12 cellular contexts compared by ENCODE assay signal in the genomic region with DNA sequence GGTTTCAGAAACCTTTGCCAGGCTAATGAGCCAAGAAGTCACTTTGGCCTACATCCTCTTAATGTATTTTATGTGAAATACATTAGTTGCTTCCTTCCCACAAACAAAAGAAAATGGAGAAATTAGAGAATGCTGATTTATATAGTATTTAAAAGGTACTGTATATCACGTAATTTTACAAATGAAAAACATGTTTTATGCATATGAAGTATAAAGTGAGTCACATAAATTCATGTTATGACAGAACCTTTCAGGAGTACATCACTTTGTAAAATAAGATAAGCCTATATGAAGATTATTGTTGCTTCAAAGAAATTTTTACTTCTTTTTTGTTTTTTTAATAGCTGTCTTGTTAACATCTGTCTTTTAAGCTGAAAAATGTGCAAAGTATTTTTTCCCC. TPM values are rescaled to one million over a fixed set of nuclear protein-coding genes. Genes with fewer than 3 reads are reported as not detected.
DNase-seq lines count a peak whose midpoint lies in the region; ATAC-seq, FAIRE-seq and TF ChIP-seq lines count a peak whose summit lies in the region.
"Had no signal": no experiment of that assay in that cellular context is flagged by ENCODE, and none has a peak within 500 bp of the region (broad histone marks: within the 10 kb centered on the region; RNA-seq: fewer than 3 reads in every experiment).

No MANE protein-coding gene starts in this region.

- peaks cover 10% of the 10 kb centered on the region; the same call in 1 of the 2 replicates for H4K20me1 ChIP-seq in K562 (replicated peaks; ENCODE audit: control insufficient read depth, insufficient read depth, low read length)

- no peak overlapping the region for H2AFZ ChIP-seq in K562 (ENCODE audit: low read depth, low read length)

- H3K9ac ChIP-seq in HUES64 (ENCODE audit: low read depth, low read length) = no peak overlapping the region
- H3K9ac ChIP-seq in K562 (ENCODE audit: insufficient read depth in 1 of 2, low read depth in 2 of 2, low read length in 2 of 2) = peak overlapping the region in 1 of 2 experiments; percentile 100; a peak in 2 of 4 replicates

- H3K4me3 Mint-ChIP-seq in CD8-positive, alpha-beta memory T cell = peak overlapping the region; percentile 36 to 99 (median 74)
- H3K4me3 Mint-ChIP-seq in nephron (peak overlapping the region; percentile 48 to 71 (median 68)), CD14-positive monocyte (no peak overlapping the region)

- peaks cover 34% of the 10 kb centered on the region for H3K4me1 ChIP-seq in CD8-positive, alpha-beta memory T cell (ENCODE audit: insufficient read depth, low read length)
- H3K4me1 ChIP-seq in HUES64 (ENCODE audit: insufficient read depth, low read length) = peaks cover 35% of the 10 kb centered on the region
- peaks cover 0 to 2% of the 10 kb centered on the region in 2 experiments; a peak in 3 of 5 replicates for H3K4me1 ChIP-seq in K562 (replicated peaks in 1 of 2; ENCODE audit: control insufficient read depth in 2 of 2, insufficient read depth in 2 of 2, low read length in 2 of 2)

- H3K4me3 ChIP-seq in CD8-positive, alpha-beta memory T cell (ENCODE audit: low read length) = no peak overlapping the region
- H3K4me3 ChIP-seq in HUES64 (ENCODE audit: low read length) (peak overlapping the region; percentile 93; the same call in 1 of the 2 replicates), K562 (peak overlapping the region; percentile 91; the same call in 1 of the 2 replicates)

- no peak for TF ChIP-seq POLR2A in K562 (conservative IDR thresholded peaks at IDR 0.05)

- peak overlapping the region; percentile 63 for H3K4me2 ChIP-seq in K562 (ENCODE audit: insufficient read depth, low read length)

- H3K4me1 Mint-ChIP-seq in CD8-positive, alpha-beta memory T cell = peaks cover 64 to 80% (median 74%) of the 10 kb centered on the region in 3 donors
- H3K4me1 Mint-ChIP-seq in nephron = peaks cover 24% of the 10 kb centered on the region
- peaks cover 47% of the 10 kb centered on the region for H3K4me1 Mint-ChIP-seq in CD14-positive monocyte

- ATAC-seq in K562 (no peak), HG03521 (IDR thresholded peaks at IDR 0.05; ENCODE audit: unreplicated experiment) (no peak), left lobe of liver (no peak)

- H3K27ac ChIP-seq in CD8-positive, alpha-beta memory T cell (ENCODE audit: low read depth, low read length) = no peak overlapping the region
- H3K27ac ChIP-seq in HUES64 (ENCODE audit: low read depth, low read length) (no peak overlapping the region), K562 (ENCODE audit: extremely low read depth, low read depth, low read length) (peak overlapping the region; percentile 9; the same call in 2 of the 3 replicates)

- no peaks in the 10 kb centered on the region for H3K9me1 ChIP-seq in K562 (ENCODE audit: control insufficient read depth, insufficient read depth, low read length)

- H3K27me3 ChIP-seq in CD8-positive, alpha-beta memory T cell (ENCODE audit: insufficient read depth, low read length, poor library complexity, severe bottlenecking) = no peaks in the 10 kb centered on the region
- H3K27me3 ChIP-seq in HUES64 (ENCODE audit: insufficient read depth, low read length) (no peaks in the 10 kb centered on the region), K562 (ENCODE audit: control insufficient read depth in 2 of 2, insufficient read depth in 2 of 2, low read length in 2 of 2) (no peaks in the 10 kb centered on the region)

- no peaks in the 10 kb centered on the region for H3K9me3 Mint-ChIP-seq in CD8-positive, alpha-beta memory T cell
- H3K9me3 Mint-ChIP-seq in nephron (no peaks in the 10 kb centered on the region), CD14-positive monocyte (no peaks in the 10 kb centered on the region)

- H3K36me3 ChIP-seq in CD8-positive, alpha-beta memory T cell (ENCODE audit: insufficient read depth, low read length) = peaks cover 15% of the 10 kb centered on the region
- peaks cover 34% of the 10 kb centered on the region for H3K36me3 ChIP-seq in HUES64 (ENCODE audit: insufficient read depth, low read length)
- H3K36me3 ChIP-seq in K562 (ENCODE audit: control insufficient read depth, insufficient read depth, low read length) = peaks cover 50% of the 10 kb centered on the region

- peaks cover 100% of the 10 kb centered on the region for H3K79me2 ChIP-seq in K562 (ENCODE audit: control insufficient read depth, insufficient read depth, low read length)

- H3K9me3 ChIP-seq in CD8-positive, alpha-beta memory T cell (ENCODE audit: low read length) = no peaks in the 10 kb centered on the region
- H3K9me3 ChIP-seq in HUES64 (ENCODE audit: insufficient read depth, low read depth, low read length) = no peaks in the 10 kb centered on the region
- H3K9me3 ChIP-seq in K562 (replicated peaks; ENCODE audit: control insufficient read depth, insufficient read depth, low read depth, low read length) = no peaks in the 10 kb centered on the region

- no peak for TF ChIP-seq RAD21 in K562 (CRISPR knock-in tag; conservative IDR thresholded peaks at IDR 0.05 in 1 of 2, IDR thresholded peaks at IDR 0.05 in 1 of 2)

- WGBS in HUES64 = no CpG with 5 or more reads among the region's 1 CpG
- WGBS in K562 (ENCODE audit: insufficient coverage, low coverage, missing lambda C conversion rate) = 38% methylated on average over 1 of the region's 1 CpG

- intact Hi-C loops in K562 (cut with micrococcal nuclease) (no loop called here), CD14-positive monocyte (cut with micrococcal nuclease) (loop anchor here in 1 of 2 donors (10.0 kb wide), 1 partner anchor 494 kb away; no protein-coding TSS in a partner anchor)

- POLR2A ChIA-PET in CD8-positive, alpha-beta memory T cell (lab: Charles Lee) = no interaction called here
- POLR2A ChIA-PET in K562 (lab: Yijun Ruan, JAX) = no interaction called here

- peaks cover 0 to 4% of the 10 kb centered on the region in 2 donors for H3K27me3 Mint-ChIP-seq in CD8-positive, alpha-beta memory T cell
- H3K27me3 Mint-ChIP-seq in nephron (ENCODE audit: low read depth) = no peaks in the 10 kb centered on the region
- H3K27me3 Mint-ChIP-seq in CD14-positive monocyte (ENCODE audit: low read depth in 3 of 3) = no peaks in the 10 kb centered on the region

- TF ChIP-seq EP300 in K562 (IDR thresholded peaks at IDR 0.05; ENCODE audit: low read length) = no peak

- CTCF ChIA-PET in CD8-positive, alpha-beta memory T cell (lab: Charles Lee) = no interaction called here
- CTCF ChIA-PET in K562 (lab: Yijun Ruan, JAX; ENCODE audit: low intra/inter-chr PET ratio) = no interaction called here

- DNase-seq in CD8-positive, alpha-beta memory T cell = no peak
- DNase-seq in K562 (ENCODE audit: extremely low read depth in 1 of 4, low spot score in 3 of 4) (no peak), CD14-positive monocyte (ENCODE audit: low spot score) (no peak), COLO668 (lab: John Stamatoyannopoulos, UW; ENCODE audit: unreplicated experiment) (no peak), left lobe of liver (ENCODE audit: low spot score) (no peak)
- DNase-seq: GOT3; NCI-H1417 treated with DMSO at 0.1 percent for 48 hours; stimulated activated CD4-positive, alpha-beta T cell treated with anti-CD3 and anti-CD28 coated beads, Interleukin-12 subunit alpha, Interleukin-12 subunit beta, amount 100 ng/mL, for 4 hours had no signal

- no peak for FAIRE-seq in K562 (lab: Jason Lieb, UNC)
- FAIRE-seq: frontal cortex had no signal

- peak overlapping the region in 3 of 8 donors; percentile 28 to 75 (median 56) for H3K27ac Mint-ChIP-seq in CD8-positive, alpha-beta memory T cell
- H3K27ac Mint-ChIP-seq in nephron (peak overlapping the region in 2 of 3 experiments; percentile 45 to 55), CD14-positive monocyte (no peak overlapping the region)

- in situ Hi-C loops in K562 (cut with MboI) = no loop called here

- peaks cover 0 to 57% (median 9%) of the 10 kb centered on the region in 3 donors for H3K36me3 Mint-ChIP-seq in CD8-positive, alpha-beta memory T cell
- H3K36me3 Mint-ChIP-seq in nephron (ENCODE audit: low read depth) (peaks cover 15% of the 10 kb centered on the region), CD14-positive monocyte (peaks cover 26% of the 10 kb centered on the region in 2 donors)

- no TSS peak for BruUV-seq in K562 (replicated peaks; lab: Mats Ljungman, UMichigan)

- TF ChIP-seq CTCF in K562 (IDR thresholded peaks at IDR 0.05 in 2 of 3, conservative IDR thresholded peaks at IDR 0.05 in 1 of 3; ENCODE audit: insufficient read depth in 2 of 3, low read depth in 1 of 3, low read length in 3 of 3) (no peak), nephron (IDR thresholded peaks at IDR 0.05; ENCODE audit: unreplicated experiment in 3 of 3) (no peak), CD14-positive monocyte (IDR thresholded peaks at IDR 0.05) (no peak)

RNA-seq across cellular contexts. Expression of a gene that starts 4.6 kb away (rescaled TPM):
- total RNA-seq in CD8-positive, alpha-beta memory T cell = 100 to 1,000 TPM; 108 to 114 TPM
- 75.3 TPM for polyA plus RNA-seq in CD8-positive, alpha-beta memory T cell
- 33.0 TPM for polyA plus RNA-seq in HUES64 (2013, experiment 1 of 2)
- 37.7 TPM for polyA plus RNA-seq in HUES64 (2013, experiment 2 of 2)
- 19.3 and 35.9 TPM in 2 replicates for total RNA-seq in K562 (2011; cell fraction: chromatin; rRNA removed; ENCODE audit: low replicate concordance)
- 7.6 and 7.8 TPM in 2 replicates for total RNA-seq in K562 (2011; cell fraction: nucleolus; rRNA removed)
- 17.7 and 32.9 TPM in 2 replicates for total RNA-seq in K562 (2011; cell fraction: nucleoplasm; rRNA removed)
- total RNA-seq in K562 (2014; rRNA removed) = 33.0 and 42.5 TPM in 2 replicates
- 69.5 and 75.7 TPM in 2 replicates for total RNA-seq in K562 (2014; rRNA removed; fragmentation: Illumina TruSeq; extraction: Trizol)
- total RNA-seq in K562 (2015; rRNA removed; fragmentation: Illumina TruSeq; extraction: Trizol) = 52.5 and 53.3 TPM in 2 replicates
- 76.8 and 78.8 TPM in 2 replicates for total RNA-seq in K562 (2021)
- polyA plus RNA-seq in K562 (2011; rRNA removed) = 38.4 and 46.3 TPM in 2 replicates
- polyA plus RNA-seq in K562 (2011; cell fraction: cytosol; rRNA removed) = 12.7 and 17.9 TPM in 2 replicates
- 8.4 and 11.9 TPM in 2 replicates for polyA plus RNA-seq in K562 (2011; cell fraction: nucleus; rRNA removed)
- 43.7 and 45.5 TPM in 2 replicates for polyA plus RNA-seq in K562 (2012)
- 44.1 and 52.8 TPM in 2 replicates for polyA plus RNA-seq in K562 (2014; fragmentation: Illumina TruSeq; extraction: Trizol)
- 1 to 10 TPM; 8.1 to 9.3 TPM for polyA plus RNA-seq in K562 (2014; fragmentation: Nextera tagmentation; extraction: Ambion mirVana)
- polyA plus RNA-seq in K562 (2014; rRNA removed) = 41.9 and 45.6 TPM in 2 replicates
- polyA minus RNA-seq in K562 (2011; rRNA and poly(A)+ RNA removed) = 55.3 and 59.0 TPM in 2 replicates
- polyA minus RNA-seq in K562 (2011; cell fraction: cytosol; rRNA and poly(A)+ RNA removed) = 34.7 and 45.3 TPM in 2 replicates
- 14.7 and 23.2 TPM in 2 replicates for polyA minus RNA-seq in K562 (2011; cell fraction: nucleus; rRNA and poly(A)+ RNA removed)
- polyA plus RNA-seq in CD14-positive monocyte = 10 to 100 TPM; 61.0 to 61.8 TPM
- total RNA-seq in left lobe of liver = 16.2 TPM

Comparison
In these comparisons a context has a peak if more than half of its experiments do, and no peak if none do; other contexts are left out.
1. H3K27ac Mint-ChIP-seq: peak in nephron (2 of 3); none in CD14-positive monocyte (0 of 7).
2. H3K4me3 Mint-ChIP-seq: peak in CD8-positive, alpha-beta memory T cell (7 of 7) and nephron (3 of 3); none in CD14-positive monocyte (0 of 2).